25 cellular contexts compared by ENCODE assay signal in the genomic region with DNA sequence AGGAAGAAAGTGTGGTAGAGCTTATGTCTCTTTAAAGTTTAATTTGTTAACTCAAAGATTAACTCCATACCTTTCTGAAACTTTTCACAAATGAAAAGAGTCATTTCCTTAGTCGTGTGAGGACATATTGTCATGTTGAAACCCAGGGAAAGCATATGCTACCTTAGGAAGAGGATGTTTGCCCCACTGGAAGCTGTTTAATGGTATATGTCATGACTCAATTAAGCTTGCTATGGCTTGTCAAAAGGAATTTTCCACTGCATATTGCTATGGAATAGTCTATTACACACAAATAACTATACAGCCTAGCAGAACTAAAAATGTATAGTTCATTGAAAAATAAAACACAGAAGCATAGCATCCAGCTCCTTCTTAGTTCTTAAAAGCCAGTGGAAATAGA.
A peak's percentile ranks its signal among the peaks of the same experiment; 100 is the strongest.
DNase-seq lines count a peak whose midpoint lies in the region; ATAC-seq, FAIRE-seq and TF ChIP-seq lines count a peak whose summit lies in the region.
"Had no signal": no experiment of that assay in that cellular context is flagged by ENCODE, and none has a peak within 500 bp of the region (broad histone marks: within the 10 kb centered on the region; RNA-seq: fewer than 3 reads in every experiment).

No MANE protein-coding gene starts in this region.

- H3K9me3 ChIP-seq in RWPE2 (ENCODE audit: severe bottlenecking) = no peaks in the 10 kb centered on the region
- H3K9me3 ChIP-seq: Caco-2, MG63 had no signal

- peak; percentile 92 for ATAC-seq in RWPE2 (ENCODE audit: low read depth)
- peak; percentile 57 for ATAC-seq in esophagus mucosa
- no peak for ATAC-seq in HG03521 (IDR thresholded peaks at IDR 0.05; ENCODE audit: unreplicated experiment)
- ATAC-seq: CD8-positive, alpha-beta T cell; HCT116; K562 had no signal

- FAIRE-seq in H54 (lab: Jason Lieb, UNC) = peak; percentile 20
- FAIRE-seq: HTR-8/SVneo, K562 had no signal

- DNase-seq in GM13976 (ENCODE audit: low spot score) = peak; percentile 16
- DNase-seq in H54 (ENCODE audit: insufficient read length, low spot score) = no peak
- no peak for DNase-seq in RWPE2 (ENCODE audit: low spot score)
- DNase-seq in NCI-H2029 (lab: John Stamatoyannopoulos, UW) = no peak
- DNase-seq in posterior vena cava (ENCODE audit: low spot score) = no peak
- no peak for DNase-seq in D341Med (ENCODE audit: low spot score)
- DNase-seq: Caco-2; CD8-positive, alpha-beta T cell; DMS153; DND-41; GOT3; MG63; NCI-H1694; NCI-H2081; NCI-H2227 treated with DMSO at 0.1 percent for 48 hours; NCI-H69; RPMI8226; SHP77 treated with DMSO at 0.1 percent for 48 hours had no signal

- H3K4me1 ChIP-seq in RWPE2 (ENCODE audit: insufficient read depth, poor library complexity, severe bottlenecking) = peaks cover 15% of the 10 kb centered on the region
- H3K4me1 ChIP-seq: Caco-2 had no signal

- H3K27ac ChIP-seq in RWPE2 (ENCODE audit: poor library complexity, severe bottlenecking) = peak overlapping the region; percentile 44
- H3K27ac ChIP-seq: C4-2B, SK-N-MC had no signal

- no peaks in the 10 kb centered on the region for H3K27me3 ChIP-seq in RWPE2 (ENCODE audit: insufficient read depth, poor library complexity, severe bottlenecking)
- H3K27me3 ChIP-seq: MG63 had no signal

- no peak for TF ChIP-seq CTCF in GM13976 (IDR thresholded peaks at IDR 0.05; ENCODE audit: borderline replicate concordance, control extremely low read depth, extremely low read depth, insufficient read depth, missing control alignments)
- TF ChIP-seq CTCF in RWPE2 (IDR thresholded peaks at IDR 0.05; ENCODE audit: poor library complexity, severe bottlenecking) = no peak

- in situ Hi-C loops in GM13976 (cut with MboI; ENCODE audit: low sequenced_read_pairs, unreplicated experiment) = no loop called here

- H3K36me3 ChIP-seq in RWPE2 (ENCODE audit: low read depth) = no peaks in the 10 kb centered on the region

- TF ChIP-seq POLR2A in H54 (IDR thresholded peaks at IDR 0.05; ENCODE audit: low read depth, low read length) = no peak

- intact Hi-C loops in posterior vena cava (cut with DNase I) = no loop called here

- H3K4me3 ChIP-seq in RWPE2 (ENCODE audit: severe bottlenecking) = no peak overlapping the region
- H3K4me3 ChIP-seq: K562, MG63, SK-N-MC had no signal
